Comparison of ENCODE assay signal across 14 cellular contexts in the genomic region with DNA sequence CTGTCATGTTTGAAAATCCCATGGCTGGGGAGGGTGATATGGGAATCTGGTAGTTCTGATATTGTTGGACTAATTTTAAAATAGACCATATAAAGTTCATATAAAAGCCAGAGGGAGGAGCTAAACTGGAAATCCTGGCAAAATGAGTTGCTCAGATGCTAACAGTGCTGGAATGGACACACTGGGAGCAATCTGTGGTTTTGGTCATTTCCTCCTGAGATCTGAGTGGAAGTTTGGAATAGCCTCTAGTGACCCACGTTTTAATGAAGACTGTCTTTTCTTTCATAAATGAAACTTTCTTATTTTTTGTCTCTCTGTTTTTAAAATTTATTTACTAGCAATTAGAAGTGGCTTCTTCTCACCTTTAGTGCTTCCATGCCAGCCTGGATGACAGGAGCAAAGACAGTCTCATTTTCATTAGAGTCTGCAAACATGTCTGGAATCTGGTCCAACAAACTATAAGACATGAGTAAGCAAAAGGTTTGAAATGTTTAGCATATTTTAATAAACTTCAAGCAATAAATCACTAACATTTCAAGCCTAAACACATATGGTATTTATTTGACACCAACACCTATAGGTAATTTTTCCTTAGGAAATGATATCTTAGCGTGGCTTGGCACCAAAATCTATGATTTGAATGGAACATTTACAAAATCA.
DNase-seq lines count a peak whose midpoint lies in the region; ATAC-seq and TF ChIP-seq lines count a peak whose summit lies in the region.
"Had no signal": no experiment of that assay in that cellular context is flagged by ENCODE, and none has a peak within 500 bp of the region (broad histone marks: within the 10 kb centered on the region; RNA-seq: fewer than 3 reads in every experiment).

No MANE protein-coding gene starts in this region.

- POLR2A ChIA-PET in IMR-90 (lab: Charles Lee; ENCODE audit: unreplicated experiment), result no interaction called here

- no peak for TF ChIP-seq RAD21 in IMR-90 (IDR thresholded peaks at IDR 0.05; ENCODE audit: low read length)

- no peak overlapping the region for H3K23ac ChIP-seq in IMR-90 (ENCODE audit: low read depth, low read length)
- no peak overlapping the region for H3K23ac ChIP-seq in mesenchymal stem cell (ENCODE audit: low read length in 2 of 2)

- peaks cover 11% of the 10 kb centered on the region for H3K9me1 ChIP-seq in IMR-90 (ENCODE audit: insufficient read depth, low read length)

- H2AFZ ChIP-seq in IMR-90 (replicated peaks; ENCODE audit: low read length, poor library complexity) (no peak overlapping the region), mesenchymal stem cell (ENCODE audit: low read depth, low read length) (no peak overlapping the region)

- in situ Hi-C loops in IMR-90 (cut with MboI; ENCODE audit: low sequenced_read_pairs), result no loop called here

- no peak overlapping the region for H2AK5ac ChIP-seq in IMR-90 (ENCODE audit: low read depth, low read length)
- H2AK5ac ChIP-seq in mesenchymal stem cell (ENCODE audit: low read length, severe bottlenecking), result no peak overlapping the region

- no peak overlapping the region for H2AK9ac ChIP-seq in IMR-90 (replicated peaks; ENCODE audit: low read depth, low read length, poor library complexity)

- H3K27ac ChIP-seq in IMR-90 (ENCODE audit: insufficient read depth, low read length), result peak overlapping the region; percentile 25; the same call in 1 of the 2 replicates
- H3K27ac ChIP-seq in coronary artery, result peak overlapping the region; percentile 22 to 57
- H3K27ac ChIP-seq in mesenchymal stem cell (ENCODE audit: low read length, poor library complexity, severe bottlenecking), result no peak overlapping the region
- peak overlapping the region; percentile 4 to 83 (median 52) for H3K27ac ChIP-seq in tibial nerve
- no peak overlapping the region for H3K27ac ChIP-seq in caudate nucleus (ENCODE audit: low read depth, low read length)
- H3K27ac ChIP-seq: cardiac muscle cell, upper lobe of right lung, WERI-Rb-1 had no signal

- H3K4ac ChIP-seq in IMR-90 (ENCODE audit: low read depth, low read length), result peak overlapping the region; percentile 24; the same call in 1 of the 2 replicates
- H3K4ac ChIP-seq in mesenchymal stem cell (ENCODE audit: low read depth in 1 of 2, low read length in 2 of 2), result no peak overlapping the region

- no CpG with 5 or more reads among the region's 2 CpGs for whole genome bisulfite sequencing in IMR-90 (ENCODE audit: extremely low coverage in 2 of 2, insufficient read length in 1 of 2), 2 experiments
- WGBS in mesenchymal stem cell, result no CpG with 5 or more reads among the region's 2 CpGs
- WGBS in tibial nerve, 2 donors, result 56 to 68% methylated on average over 2 of the region's 2 CpGs

- no peak overlapping the region for H3K56ac ChIP-seq in IMR-90 (ENCODE audit: extremely low read depth, insufficient read depth, low read length)

- H4K5ac ChIP-seq in IMR-90 (ENCODE audit: low read depth, low read length), result peak overlapping the region; percentile 38; the same call in 1 of the 2 replicates

- dilution Hi-C loops in IMR-90 (cut with HindIII; ENCODE audit: low sequenced_read_pairs, unreplicated experiment), result no loop called here

- no peak overlapping the region for H3K4me3 ChIP-seq in IMR-90 (ENCODE audit: insufficient read depth, low read depth, low read length)
- H3K4me3 ChIP-seq in coronary artery, result no peak overlapping the region
- H3K4me3 ChIP-seq in mesenchymal stem cell (ENCODE audit: insufficient read depth in 1 of 2, low read depth in 1 of 2, low read length in 2 of 2), result peak overlapping the region in 1 of 2 experiments; percentile 51
- no peak overlapping the region for H3K4me3 ChIP-seq in tibial nerve
- H3K4me3 ChIP-seq: cardiac muscle cell, lung, upper lobe of right lung had no signal

- H3K14ac ChIP-seq in IMR-90 (replicated peaks; ENCODE audit: low read depth, low read length), result no peak overlapping the region
- no peak overlapping the region for H3K14ac ChIP-seq in mesenchymal stem cell (ENCODE audit: low read length in 2 of 2)

- no peak overlapping the region for H3K4me2 ChIP-seq in IMR-90 (ENCODE audit: low read depth, low read length)
- no peak overlapping the region for H3K4me2 ChIP-seq in mesenchymal stem cell (ENCODE audit: low read length, poor library complexity, severe bottlenecking)

- H4K8ac ChIP-seq in IMR-90 (ENCODE audit: low read depth in 2 of 2, low read length in 2 of 2) (peak overlapping the region in 1 of 2 experiments; percentile 68; a peak in 1 of 4 replicates), mesenchymal stem cell (ENCODE audit: low read length) (no peak overlapping the region)

- H3K79me1 ChIP-seq in IMR-90 (ENCODE audit: low read depth in 1 of 2, low read length in 2 of 2) (peaks cover 22 to 52% of the 10 kb centered on the region in 2 experiments), mesenchymal stem cell (replicated peaks; ENCODE audit: low read length, poor library complexity, severe bottlenecking) (peaks cover 11% of the 10 kb centered on the region)

- peak overlapping the region; percentile 38; the same call in 1 of the 2 replicates for H4K91ac ChIP-seq in IMR-90 (ENCODE audit: insufficient read depth, low read depth, low read length)
- no peak overlapping the region for H4K91ac ChIP-seq in mesenchymal stem cell (ENCODE audit: low read length)

- ATAC-seq in IMR-90 (ENCODE audit: low read depth), result 0 out of 2 replicates have a peak, but pooled peaks have one; percentile 9
- no peak for ATAC-seq in GM21825 (IDR thresholded peaks at IDR 0.05; ENCODE audit: unreplicated experiment)
- ATAC-seq: upper lobe of right lung had no signal

- TF ChIP-seq POLR2A in IMR-90 (IDR thresholded peaks at IDR 0.05; ENCODE audit: low read depth, low read length) (no peak), tibial nerve (IDR thresholded peaks at IDR 0.05) (no peak)

- H3K27me3 ChIP-seq in IMR-90 (ENCODE audit: control insufficient read depth, insufficient read depth, low read length) (no peaks in the 10 kb centered on the region), mesenchymal stem cell (ENCODE audit: control insufficient read depth in 1 of 2, insufficient read depth in 1 of 2, low read length in 2 of 2) (no peaks in the 10 kb centered on the region), tibial nerve (no peaks in the 10 kb centered on the region)
- H3K27me3 ChIP-seq: cardiac muscle cell, upper lobe of right lung had no signal

- H3K18ac ChIP-seq in IMR-90 (ENCODE audit: low read depth, low read length) (peak overlapping the region; percentile 50; the same call in 1 of the 2 replicates), mesenchymal stem cell (ENCODE audit: low read depth in 1 of 2, low read length in 2 of 2) (no peak overlapping the region)

- H3K4me1 ChIP-seq in IMR-90 (ENCODE audit: control insufficient read depth, insufficient read depth, low read length) (peaks cover 11% of the 10 kb centered on the region), mesenchymal stem cell (ENCODE audit: control insufficient read depth, insufficient read depth, low read depth, low read length) (no peaks in the 10 kb centered on the region), tibial nerve (peaks cover 3 to 73% (median 13%) of the 10 kb centered on the region in 4 donors)
- H3K4me1 ChIP-seq: upper lobe of right lung had no signal

- H2BK120ac ChIP-seq in IMR-90 (ENCODE audit: low read depth, low read length) (no peak overlapping the region), mesenchymal stem cell (ENCODE audit: low read depth, low read length) (no peak overlapping the region)

- intact Hi-C loops in IMR-90 (cut with micrococcal nuclease), result loop anchor here (1.0 kb wide), 1 partner anchor 10 kb away; no protein-coding TSS in a partner anchor

- no peak overlapping the region for H2BK20ac ChIP-seq in IMR-90 (ENCODE audit: low read depth, low read length)

- no peaks in the 10 kb centered on the region for H3K9me3 ChIP-seq in IMR-90 (ENCODE audit: control insufficient read depth, insufficient read depth, low read length)
- no peaks in the 10 kb centered on the region for H3K9me3 ChIP-seq in mesenchymal stem cell (ENCODE audit: control insufficient read depth, low read length)
- H3K9me3 ChIP-seq in tibial nerve, result no peaks in the 10 kb centered on the region
- H3K9me3 ChIP-seq: upper lobe of right lung had no signal

- BruUV-seq in IMR-90 (replicated peaks; lab: Mats Ljungman, UMichigan), result no TSS peak

- H2BK15ac ChIP-seq in IMR-90 (ENCODE audit: low read depth, low read length), result no peak overlapping the region
- no peak overlapping the region for H2BK15ac ChIP-seq in mesenchymal stem cell (ENCODE audit: low read depth, poor library complexity, severe bottlenecking)

- TF ChIP-seq EP300 in tibial nerve (IDR thresholded peaks at IDR 0.05), result peak in 1 of 2 donors; percentile 41

- peaks cover 36% of the 10 kb centered on the region for H3K36me3 ChIP-seq in IMR-90 (ENCODE audit: control insufficient read depth, insufficient read depth, low read length)
- peaks cover 13 to 90% of the 10 kb centered on the region in 2 experiments for H3K36me3 ChIP-seq in mesenchymal stem cell (ENCODE audit: control insufficient read depth in 1 of 2, insufficient read depth in 2 of 2, low read depth in 1 of 2, low read length in 2 of 2)
- peaks cover 0 to 1% (median 0%) of the 10 kb centered on the region in 3 donors for H3K36me3 ChIP-seq in tibial nerve

- no peak overlapping the region for H2BK12ac ChIP-seq in mesenchymal stem cell (ENCODE audit: low read length in 2 of 2)

- H4K20me1 ChIP-seq in IMR-90 (ENCODE audit: insufficient read depth, low read length), result peaks cover 17% of the 10 kb centered on the region; the same call in 1 of the 2 replicates

- peak overlapping the region; percentile 75 for H2BK5ac ChIP-seq in IMR-90 (ENCODE audit: low read depth, low read length, poor library complexity, severe bottlenecking)
- no peak overlapping the region for H2BK5ac ChIP-seq in mesenchymal stem cell (ENCODE audit: low read depth, low read length, poor library complexity, severe bottlenecking)

- TF ChIP-seq CTCF in IMR-90 (conservative IDR thresholded peaks at IDR 0.05; ENCODE audit: low read depth, low read length) (no peak), coronary artery (IDR thresholded peaks at IDR 0.05) (no peak), tibial nerve (IDR thresholded peaks at IDR 0.05) (no peak)

- no peak overlapping the region for H3K9ac ChIP-seq in IMR-90 (ENCODE audit: low read depth, low read length)
- peak overlapping the region; percentile 51 for H3K9ac ChIP-seq in mesenchymal stem cell (ENCODE audit: low read length)

- CTCF ChIA-PET in IMR-90 (lab: Yijun Ruan, JAX), result interaction anchor here (0.6 kb wide), 1 partner anchor 1314 kb away, joined by 3 read pairs; no protein-coding TSS in a partner anchor

- peak; percentile 55 for DNase-seq in IMR-90
- no peak for DNase-seq in coronary artery (ENCODE audit: low spot score)
- no peak for DNase-seq in mesenchymal stem cell
- no peak for DNase-seq in tibial nerve (ENCODE audit: low spot score in 2 of 2)
- DNase-seq in COLO829 (ENCODE audit: low spot score), result no peak
- DNase-seq in caudate nucleus (lab: John Stamatoyannopoulos, UW), result no peak
- DNase-seq: activated gamma-delta T cell, NCI-H226, occipital lobe, upper lobe of right lung, WERI-Rb-1 had no signal

TF ChIP-seq in IMR-90, 13 proteins besides CTCF, POLR2A, EP300 and RAD21 (continues in another document):
- no peak for TF ChIP-seq MXI1 (IDR thresholded peaks at IDR 0.05; ENCODE audit: borderline replicate concordance, low read depth, low read length)
- no peak for TF ChIP-seq SMC3 (IDR thresholded peaks at IDR 0.05; ENCODE audit: low read depth, low read length)
- TF ChIP-seq MAZ (IDR thresholded peaks at IDR 0.05; ENCODE audit: borderline replicate concordance, low read depth, low read length), result no peak
- no peak for TF ChIP-seq CEBPB (IDR thresholded peaks at IDR 0.05; ENCODE audit: low read depth, low read length)

Comparison
In these comparisons a context has a peak if more than half of its experiments do, and no peak if none do; other contexts are left out.
1. H3K27ac ChIP-seq: peak in IMR-90 (single experiment), coronary artery (2 of 2) and tibial nerve (4 of 4); none in mesenchymal stem cell (single experiment) and caudate nucleus (single experiment).